ENCODE assay signal across 8 cellular contexts in the genomic region with DNA sequence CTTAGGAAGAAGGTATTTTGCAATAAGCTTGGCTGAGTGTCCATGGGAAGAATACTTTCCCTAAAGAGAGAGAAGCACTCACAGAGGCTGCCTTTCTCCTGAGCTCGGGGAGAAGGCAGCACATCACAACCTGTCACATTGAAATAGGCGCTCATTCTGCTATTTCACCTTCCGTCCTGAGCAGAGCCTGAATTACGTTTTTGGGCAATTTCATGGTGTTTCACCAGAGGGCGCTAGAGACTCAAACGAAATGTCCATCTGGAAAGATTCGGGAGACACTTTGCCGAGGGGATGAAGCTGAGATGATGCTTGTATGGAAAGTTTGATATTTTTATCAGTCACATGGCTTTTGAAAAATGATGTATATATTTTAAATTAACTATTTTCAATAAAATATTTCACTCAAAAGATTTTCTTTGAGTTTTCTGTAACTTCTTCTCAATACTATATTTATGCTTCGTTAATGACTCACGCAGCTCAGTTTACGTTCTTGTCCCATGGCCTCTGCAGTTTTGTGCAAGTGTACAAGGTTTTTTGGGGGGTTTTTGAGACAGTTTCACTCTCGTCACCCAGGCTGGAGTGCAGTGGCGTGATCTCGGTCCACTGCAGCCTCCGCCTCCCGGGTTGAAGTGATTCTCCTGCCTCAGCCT. TPM values are rescaled to one million over a fixed set of nuclear protein-coding genes. Genes with fewer than 3 reads are reported as not detected.
DNase-seq lines count a peak whose midpoint lies in the region; ATAC-seq and TF ChIP-seq lines count a peak whose summit lies in the region.

No MANE protein-coding gene starts in this region.

- H3K36me3 ChIP-seq in Peyer's patch (peaks cover 0 to 7% (median 0%) of the 10 kb centered on the region in 3 donors), brain microvascular endothelial cell (replicated peaks) (no peaks in the 10 kb centered on the region)

- no peaks in the 10 kb centered on the region for H3K4me1 ChIP-seq in Peyer's patch

- in situ Hi-C loops in brain microvascular endothelial cell (cut with HindIII; ENCODE audit: low pct_ligation_motif_present, low sequenced_read_pairs), result no loop called here

- TF ChIP-seq CTCF in Peyer's patch (IDR thresholded peaks at IDR 0.05) (peak; percentile 25 to 82 (median 68)), brain microvascular endothelial cell (IDR thresholded peaks at IDR 0.05; ENCODE audit: low read depth, low read length, missing control alignments) (peak; percentile 83)

- no peaks in the 10 kb centered on the region for H3K9me3 ChIP-seq in Peyer's patch

- H3K27me3 ChIP-seq in Peyer's patch (no peaks in the 10 kb centered on the region), brain microvascular endothelial cell (replicated peaks) (no peaks in the 10 kb centered on the region)

- H3K4me3 ChIP-seq in Peyer's patch (no peak overlapping the region), brain microvascular endothelial cell (ENCODE audit: low read depth, low read length) (no peak overlapping the region)

- no peak for TF ChIP-seq POLR2A in Peyer's patch (IDR thresholded peaks at IDR 0.05)

- ATAC-seq in GM21737 (IDR thresholded peaks at IDR 0.05; ENCODE audit: unreplicated experiment) (no peak), HG03097 (IDR thresholded peaks at IDR 0.05; ENCODE audit: low FRiP score, unreplicated experiment) (no peak)

- H3K27ac ChIP-seq in Peyer's patch, result no peak overlapping the region
- H3K27ac ChIP-seq in brain microvascular endothelial cell, result no peak overlapping the region

- DNase-seq in DMS114 treated with DMSO at 0.1 percent for 48 hours (lab: John Stamatoyannopoulos, UW; ENCODE audit: unreplicated experiment), result peak; percentile 23
- DNase-seq in HK-2 (ENCODE audit: unreplicated experiment), result peak; percentile 53
- peak in 2 of 3 donors; percentile 33 to 79 for DNase-seq in Peyer's patch
- DNase-seq in brain microvascular endothelial cell, result peak; percentile 51
- peak; percentile 80 for DNase-seq in iPS-NIHi11 (ENCODE audit: low spot score)
- peak; percentile 20 for DNase-seq in smooth muscle cell of the brain vasculature (ENCODE audit: low read depth, low spot score)

RNA-seq across cellular contexts. Expression of a gene that starts 17.4 kb away (rescaled TPM):
- total RNA-seq in Peyer's patch, result 10 to 100 TPM in 3 of 4 donors, 1 to 10 TPM in 1; 9.1 to 30.3 (median 12.5) TPM

RNA-seq across cellular contexts. Expression of a gene that starts 40.9 kb away (rescaled TPM):
- 10 to 100 TPM in 1 of 4 donors, 1 to 10 TPM in 3; 3.2 to 76.7 (median 6.6) TPM for total RNA-seq in Peyer's patch

RNA-seq across cellular contexts. Expression of a gene that starts 53.2 kb away (rescaled TPM):
- 10 to 100 TPM; 38.8 to 72.7 (median 60.8) TPM for total RNA-seq in Peyer's patch

Comparison
In these comparisons a context has a peak if more than half of its experiments do, and no peak if none do; other contexts are left out.
1. DNase-seq: peak in every context shown above with its lines; median percentile 80 in iPS-NIHi11; 56 in Peyer's patch; 53 in HK-2; 51 in brain microvascular endothelial cell; 23 in DMS114 treated with DMSO at 0.1 percent for 48 hours; 20 in smooth muscle cell of the brain vasculature.